25 cellular contexts compared by ENCODE assay signal in the genomic region with DNA sequence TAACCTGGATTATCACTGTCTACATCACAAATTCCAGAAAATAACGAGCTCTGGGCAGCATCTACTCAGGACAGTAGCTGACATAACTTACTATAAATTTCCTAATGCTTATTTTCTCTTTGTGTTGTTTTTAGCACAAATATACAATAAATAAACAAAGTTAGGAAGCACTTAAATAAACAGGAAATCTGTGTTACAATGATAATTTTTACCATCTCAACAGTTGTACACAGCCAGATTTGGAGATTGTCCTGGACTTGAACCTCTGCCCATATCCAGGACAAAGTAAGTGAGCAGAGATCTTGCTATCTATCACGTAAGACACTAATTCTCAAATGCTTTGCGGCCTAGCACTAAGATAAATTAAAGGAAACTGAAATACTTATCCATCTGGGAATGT.
"Had no signal": no experiment of that assay in that cellular context is flagged by ENCODE, and none has a peak within 500 bp of the region (broad histone marks: within the 10 kb centered on the region; RNA-seq: fewer than 3 reads in every experiment).

No MANE protein-coding gene starts in this region.

- H3K36me3 ChIP-seq: colonic mucosa, esophagus muscularis mucosa, esophagus squamous epithelium, gastrocnemius medialis, gastroesophageal sphincter had no signal

- H3K4me3 ChIP-seq: colonic mucosa, coronary artery, dorsolateral prefrontal cortex, esophagus muscularis mucosa, esophagus squamous epithelium, gastrocnemius medialis, gastroesophageal sphincter, heart right ventricle had no signal

- DNase-seq: colonic mucosa; cortex of kidney; dermis blood vessel endothelial cell; dorsolateral prefrontal cortex; effector CD4-positive, alpha-beta T cell; effector CD8-positive, alpha-beta T cell; effector memory CD4-positive, alpha-beta T cell; effector memory CD8-positive, alpha-beta T cell; endodermal cell; erythroblast; esophagus squamous epithelium; foreskin fibroblast; foreskin keratinocyte; foreskin melanocyte; gastrocnemius medialis; glutamatergic neuron; head of caudate nucleus; heart right ventricle had no signal

- H3K27ac ChIP-seq: colonic mucosa, coronary artery, dorsolateral prefrontal cortex, epithelial cell of prostate, esophagus muscularis mucosa, esophagus squamous epithelium, foreskin keratinocyte, gastrocnemius medialis, gastroesophageal sphincter had no signal

- H3K27me3 ChIP-seq: colonic mucosa, dorsolateral prefrontal cortex, esophagus muscularis mucosa, esophagus squamous epithelium, gastrocnemius medialis, gastroesophageal sphincter, heart right ventricle had no signal

- ATAC-seq: effector memory CD8-positive, alpha-beta T cell; esophagus mucosa; foreskin keratinocyte; gastrocnemius medialis; gastroesophageal sphincter; heart right ventricle had no signal

- H3K4me1 ChIP-seq: colonic mucosa, esophagus muscularis mucosa, esophagus squamous epithelium, foreskin keratinocyte, gastrocnemius medialis, gastroesophageal sphincter had no signal

- H3K9me3 ChIP-seq: colonic mucosa, esophagus muscularis mucosa, esophagus squamous epithelium, gastrocnemius medialis, gastroesophageal sphincter, heart right ventricle had no signal

- FAIRE-seq: colon, endometrium had no signal
